ENCODE assay signal across 22 cellular contexts in genomic region chr9:109444771-109445320, GRCh38. TPM values are rescaled to one million over a fixed set of nuclear protein-coding genes. Genes with fewer than 3 reads are reported as not detected.
"Had no signal": no experiment of that assay in that cellular context is flagged by ENCODE, and none has a peak within 500 bp of the region (broad histone marks: within the 10 kb centered on the region; RNA-seq: fewer than 3 reads in every experiment).

No MANE protein-coding gene starts in this region.

- H3K4me3 ChIP-seq: MG63 had no signal

- H3K27ac ChIP-seq: KMS-11 had no signal

- H3K9ac ChIP-seq: KMS-11 had no signal

- H3K27me3 ChIP-seq: MG63 had no signal

- H3K4me2 ChIP-seq: KMS-11 had no signal

- ATAC-seq: activated T-helper 17 cell treated with anti-CD3 and anti-CD28 coated beads, Interleukin-2, amount 50 U/mL, for 72 hours; PC-3; T-helper 17 cell had no signal

- DNase-seq: activated B cell treated with CpG ODN at 0.5 μM for 24 hours; activated CD4-positive, alpha-beta memory T cell treated with anti-CD3 and anti-CD28 coated beads, Interleukin-2, amount 10 ng/mL, durations not matched to agents 7 days and 5 days; activated CD4-positive, alpha-beta T cell treated with anti-CD3 and anti-CD28 coated beads, Interleukin-2, amount 50 U/mL, for 1 hour; activated gamma-delta T cell; activated naive CD4-positive, alpha-beta T cell treated with anti-CD3 and anti-CD28 coated beads for 36 hours; activated T-cell treated with anti-CD3 and anti-CD28 coated beads for 4 hours; activated T-cell treated with anti-CD3 and anti-CD28 coated beads, Interleukin-2, amount 50 U/mL, for 48 hours; cerebellar nuclear complex; MG63; MV-4-11; NCI-H1092 treated with DMSO at 0.1 percent for 48 hours; NCI-H1417 treated with DMSO at 0.1 percent for 48 hours; NCI-H1694; NCI-H2029; NCI-H510A treated with DMSO at 0.1 percent for 48 hours; NCI-H69; PC-3; SHP77 treated with DMSO at 0.1 percent for 48 hours; T-helper 17 cell; T-helper 9 cell had no signal

- H3K9me3 ChIP-seq: MG63 had no signal

RNA-seq across cellular contexts. Expression of gene PTPN3, which starts 53.3 kb away (rescaled TPM):
- total RNA-seq: T-helper 17 cell had no signal
